20 cellular contexts compared by ENCODE assay signal in the genomic region with DNA sequence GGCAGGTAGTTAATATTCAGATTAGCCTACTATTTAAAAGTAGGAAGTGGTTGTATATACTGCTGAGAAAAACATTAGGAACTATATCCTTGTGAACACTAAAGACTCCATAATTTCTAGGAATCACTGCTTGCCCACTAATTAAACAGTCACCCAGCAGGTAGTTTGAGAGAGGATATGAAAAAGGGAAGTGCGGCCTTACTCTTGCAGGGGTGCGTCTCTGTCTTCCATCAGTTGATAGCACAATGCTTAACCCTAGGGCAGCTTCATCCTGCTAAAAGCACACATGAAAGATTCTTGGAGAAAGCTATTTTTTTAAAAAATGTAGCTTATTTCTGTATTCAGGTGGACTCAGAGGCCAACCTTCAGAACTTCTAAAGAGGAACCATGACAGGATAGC. TPM values are rescaled to one million over a fixed set of nuclear protein-coding genes. Genes with fewer than 3 reads are reported as not detected.
DNase-seq lines count a peak whose midpoint lies in the region; ATAC-seq lines count a peak whose summit lies in the region.
"Had no signal": no experiment of that assay in that cellular context is flagged by ENCODE, and none has a peak within 500 bp of the region (broad histone marks: within the 10 kb centered on the region; RNA-seq: fewer than 3 reads in every experiment).

No MANE protein-coding gene starts in this region.

- peaks cover 0 to 13% of the 10 kb centered on the region in 2 donors for H3K36me3 Mint-ChIP-seq in naive B cell
- H3K36me3 Mint-ChIP-seq: CD8-positive, alpha-beta T cell; immature natural killer cell had no signal

- H3K27ac Mint-ChIP-seq in naive B cell = peak overlapping the region in 4 of 6 donors; percentile 9 to 17 (median 13)
- H3K27ac Mint-ChIP-seq: activated naive CD8-positive, alpha-beta T cell treated with anti-CD3 and anti-CD28 coated beads, Interleukin-2, amount 50 U/mL, for 24 hours; CD8-positive, alpha-beta T cell; immature natural killer cell; stimulated activated naive CD8-positive, alpha-beta T cell treated with anti-CD3 and anti-CD28 coated beads, Interleukin-15, Interleukin-2, amounts not matched to agents 100 ng/mL and 50 ng/mL, for 24 hours; T-helper 2 cell treated with Interferon-gamma antibody and Interleukin-4, amounts not matched to agents 5 μg/mL and 100 μg/mL, for 36 hours had no signal

- peak; percentile 28 for DNase-seq in naive B cell
- no peak for DNase-seq in KG1 (lab: John Stamatoyannopoulos, UW)
- DNase-seq in Kasumi-1 (lab: John Stamatoyannopoulos, UW) = no peak
- no peak for DNase-seq in NCI-H524 treated with DMSO at 0.1 percent for 48 hours (lab: John Stamatoyannopoulos, UW)
- DNase-seq: activated CD4-positive, alpha-beta T cell treated with anti-CD3 and anti-CD28 coated beads for 4 hours; activated naive CD8-positive, alpha-beta T cell treated with anti-CD3 and anti-CD28 coated beads, Interleukin-2, amount 50 U/mL, for 24 hours; CD8-positive, alpha-beta T cell; cerebellar nuclear complex; foreskin keratinocyte; GOT3; immature natural killer cell; mesendoderm; NCI-H1436 treated with DMSO at 0.1 percent for 48 hours; NCI-H446 treated with DMSO at 0.1 percent for 48 hours had no signal

- peak; percentile 58 for ATAC-seq in GM18909 (IDR thresholded peaks at IDR 0.05; ENCODE audit: poor library complexity, unreplicated experiment)
- ATAC-seq in GM21786 (IDR thresholded peaks at IDR 0.05; ENCODE audit: unreplicated experiment) = peak; percentile 91
- ATAC-seq in HG03460 (IDR thresholded peaks at IDR 0.05; ENCODE audit: unreplicated experiment) = peak; percentile 92
- ATAC-seq in naive B cell (ENCODE audit: low read depth in 2 of 2) = peak; percentile 95
- ATAC-seq: activated naive CD8-positive, alpha-beta T cell treated with anti-CD3 and anti-CD28 coated beads, Interleukin-2, amount 50 U/mL, for 24 hours; CD8-positive, alpha-beta T cell; foreskin keratinocyte; Panc1 had no signal

- peaks cover 10 to 20% (median 10%) of the 10 kb centered on the region in 3 donors for H3K27me3 Mint-ChIP-seq in naive B cell

- H3K4me3 Mint-ChIP-seq in naive B cell = peak overlapping the region in 2 of 8 donors; percentile 17 to 59
- H3K4me3 Mint-ChIP-seq: activated naive CD8-positive, alpha-beta T cell treated with anti-CD3 and anti-CD28 coated beads, Interleukin-2, amount 50 U/mL, for 24 hours; CD8-positive, alpha-beta T cell; immature natural killer cell; stimulated activated naive CD8-positive, alpha-beta T cell treated with anti-CD3 and anti-CD28 coated beads, Interleukin-15, Interleukin-2, amounts not matched to agents 100 ng/mL and 50 ng/mL, for 24 hours; T-helper 2 cell treated with Interferon-gamma antibody and Interleukin-4, amounts not matched to agents 5 μg/mL and 100 μg/mL, for 36 hours had no signal

- peaks cover 11 to 18% (median 15%) of the 10 kb centered on the region in 3 donors for H3K4me1 Mint-ChIP-seq in naive B cell
- H3K4me1 Mint-ChIP-seq: immature natural killer cell had no signal

- H3K9me3 Mint-ChIP-seq in naive B cell = peaks cover 0 to 22% (median 15%) of the 10 kb centered on the region in 7 donors

RNA-seq across cellular contexts. Expression of gene ATP5MC3, which starts 53.1 kb away (rescaled TPM):
- polyA plus RNA-seq in naive B cell (ENCODE audit: low read depth in 6 of 6) = 100 to 1,000 TPM; 240 to 369 (median 311) TPM
